In genomic region chr10:44238212-44238611, GRCh38 we compare ENCODE assay signal across 23 cellular contexts.
DNase-seq lines count a peak whose midpoint lies in the region; ATAC-seq and TF ChIP-seq lines count a peak whose summit lies in the region.
"Had no signal": no experiment of that assay in that cellular context is flagged by ENCODE, and none has a peak within 500 bp of the region (broad histone marks: within the 10 kb centered on the region; RNA-seq: fewer than 3 reads in every experiment).

No MANE protein-coding gene starts in this region.

- peak; percentile 2 for DNase-seq in H7
- DNase-seq in erythroblast (lab: John Stamatoyannopoulos, UW): peak; percentile 3 to 35
- no peak for DNase-seq in neural progenitor cell (ENCODE audit: low spot score)
- DNase-seq in NOMO-1 treated with dmso at 0.1 percent for 144 hours (lab: John Stamatoyannopoulos, UW; ENCODE audit: unreplicated experiment): no peak
- no peak for DNase-seq in NK-92 treated with Interleukin-12 subunit alpha and Interleukin-12 subunit beta, amount 100 ng/mL, for 24 hours (lab: John Stamatoyannopoulos, UW)
- DNase-seq: 8988T; ACHN; AML-193; BE2C; CD4-positive, alpha-beta T cell; CD8-positive, alpha-beta memory T cell; DMS 273 treated with DMSO at 0.1 percent for 48 hours; DMS79; EL; GDM1; HFFc6 had no signal

- TF ChIP-seq CTCF in neural progenitor cell (IDR thresholded peaks at IDR 0.05): no peak

- no peaks in the 10 kb centered on the region for H3K36me3 Mint-ChIP-seq in neural progenitor cell
- H3K36me3 Mint-ChIP-seq: CD14-positive monocyte; CD8-positive, alpha-beta memory T cell had no signal

- no peaks in the 10 kb centered on the region for H3K79me2 ChIP-seq in neural progenitor cell (ENCODE audit: low read depth)

- H3K36me3 ChIP-seq in H7 (replicated peaks; ENCODE audit: control insufficient read depth, insufficient read depth, low read length): no peaks in the 10 kb centered on the region
- H3K36me3 ChIP-seq in neural progenitor cell: no peaks in the 10 kb centered on the region
- H3K36me3 ChIP-seq: BE2C; BLaER1 treated with 17β-estradiol and CSF1 and Interleukin-3, amounts not matched to agents 10 nM and 100 nM; HAP-1 had no signal

- H3K27ac ChIP-seq in neural progenitor cell: no peak overlapping the region
- H3K27ac ChIP-seq: A549; BLaER1 treated with 17β-estradiol and CSF1 and Interleukin-3, amounts not matched to agents 10 nM and 100 nM had no signal

- H3K9ac ChIP-seq in neural progenitor cell: no peak overlapping the region
- H3K9ac ChIP-seq: BLaER1 treated with 17β-estradiol and CSF1 and Interleukin-3, amounts not matched to agents 10 nM and 100 nM had no signal

- peak overlapping the region; percentile 16 for H3K27ac Mint-ChIP-seq in neural progenitor cell
- H3K27ac Mint-ChIP-seq: CD14-positive monocyte; CD4-positive, alpha-beta T cell; CD8-positive, alpha-beta memory T cell; GM23338; HFFc6 had no signal

- no peak overlapping the region for H2AFZ ChIP-seq in neural progenitor cell (replicated peaks)
- H2AFZ ChIP-seq: GM23338 had no signal

- H3F3A ChIP-seq in neural progenitor cell (ENCODE audit: low read depth): peaks cover 19% of the 10 kb centered on the region

- H3K27me3 ChIP-seq in H7 (ENCODE audit: control insufficient read depth, insufficient read depth, low read length) (no peaks in the 10 kb centered on the region), neural progenitor cell (no peaks in the 10 kb centered on the region)
- H3K27me3 ChIP-seq: BE2C; BLaER1 treated with 17β-estradiol and CSF1 and Interleukin-3, amounts not matched to agents 10 nM and 100 nM had no signal

- H3K4me2 ChIP-seq in neural progenitor cell: no peak overlapping the region
- H3K4me2 ChIP-seq: A549; BLaER1 treated with 17β-estradiol and CSF1 and Interleukin-3, amounts not matched to agents 10 nM and 100 nM; GM23338 had no signal

- H3K9me3 Mint-ChIP-seq in neural progenitor cell: peaks cover 8% of the 10 kb centered on the region
- H3K9me3 Mint-ChIP-seq: HFFc6 had no signal

- no peak overlapping the region for H3K4me3 Mint-ChIP-seq in neural progenitor cell
- H3K4me3 Mint-ChIP-seq: CD14-positive monocyte; CD4-positive, alpha-beta T cell; CD8-positive, alpha-beta memory T cell; GM23338; HFFc6 had no signal

- TF ChIP-seq POLR2A in erythroblast (IDR thresholded peaks at IDR 0.05; ENCODE audit: low read length): no peak

- H3K4me1 Mint-ChIP-seq in neural progenitor cell: peaks cover 19% of the 10 kb centered on the region
- H3K4me1 Mint-ChIP-seq: CD14-positive monocyte; CD8-positive, alpha-beta memory T cell had no signal

- H4K20me1 ChIP-seq in neural progenitor cell (ENCODE audit: low read depth): no peaks in the 10 kb centered on the region
- H4K20me1 ChIP-seq: BLaER1 treated with 17β-estradiol and CSF1 and Interleukin-3, amounts not matched to agents 10 nM and 100 nM had no signal

- H3K9me3 ChIP-seq in neural progenitor cell (ENCODE audit: low read depth): no peaks in the 10 kb centered on the region
- H3K9me3 ChIP-seq: A549, BE2C, HAP-1 had no signal

- peaks cover 6% of the 10 kb centered on the region for H3K27me3 Mint-ChIP-seq in neural progenitor cell (ENCODE audit: insufficient read depth, low read depth)

- H3K4me1 ChIP-seq in neural progenitor cell: peaks cover 18% of the 10 kb centered on the region
- H3K4me1 ChIP-seq: A549, BE2C, HAP-1 had no signal

- no peak for ATAC-seq in GM21723 (IDR thresholded peaks at IDR 0.05; ENCODE audit: unreplicated experiment)
- ATAC-seq: A549, GM12878, GM23338 had no signal

- H3K4me3 ChIP-seq in H7 (ENCODE audit: insufficient read depth, low read depth, low read length): no peak overlapping the region
- H3K4me3 ChIP-seq in neural progenitor cell: no peak overlapping the region
- H3K4me3 ChIP-seq: A549; BLaER1 treated with 17β-estradiol and CSF1 and Interleukin-3, amounts not matched to agents 10 nM and 100 nM; GM12878; GM23338; HAP-1 had no signal

Comparison
In these comparisons a context has a peak if more than half of its experiments do, and no peak if none do; other contexts are left out.
1. DNase-seq: peak in H7 (single experiment) and erythroblast (2 of 2); none in neural progenitor cell (single experiment), NOMO-1 treated with dmso at 0.1 percent for 144 hours (single experiment) and NK-92 treated with Interleukin-12 subunit alpha and Interleukin-12 subunit beta, amount 100 ng/mL, for 24 hours (single experiment).